ENCODE assay signal across 15 cellular contexts in the genomic region with DNA sequence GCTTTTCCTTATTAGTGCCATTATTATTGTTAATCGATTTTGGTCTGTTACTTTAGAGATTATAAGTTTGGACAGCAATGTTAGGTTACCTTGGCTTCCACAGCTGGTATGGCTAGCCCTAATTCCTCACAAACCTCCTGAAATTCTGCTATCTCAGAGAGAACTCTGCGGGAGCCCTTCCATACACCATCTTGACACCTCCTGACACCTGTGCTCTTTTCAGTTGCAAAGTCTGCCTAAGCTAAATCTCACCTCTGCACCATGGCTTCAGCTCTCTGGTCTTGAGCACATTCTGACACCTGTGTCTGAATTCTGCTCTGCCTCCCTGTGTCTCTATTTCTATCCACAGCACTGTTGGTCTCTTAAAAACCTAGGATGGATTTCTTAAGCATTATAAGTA.
DNase-seq lines count a peak whose midpoint lies in the region; FAIRE-seq and TF ChIP-seq lines count a peak whose summit lies in the region.
"Had no signal": no experiment of that assay in that cellular context is flagged by ENCODE, and none has a peak within 500 bp of the region (broad histone marks: within the 10 kb centered on the region; RNA-seq: fewer than 3 reads in every experiment).

No MANE protein-coding gene starts in this region.

- H3K27ac Mint-ChIP-seq in Caco-2 (ENCODE audit: unreplicated experiment) (peak overlapping the region; percentile 1), MCF 10A (ENCODE audit: low read depth, unreplicated experiment) (no peak overlapping the region)
- H3K27ac Mint-ChIP-seq: CD14-positive monocyte; CD8-positive, alpha-beta T cell had no signal

- H2AFZ ChIP-seq in H1 (ENCODE audit: low read length), result no peak overlapping the region

- H3K79me1 ChIP-seq in H1 (ENCODE audit: low read depth, low read length), result no peaks in the 10 kb centered on the region
- H3K79me1 ChIP-seq in mesendoderm (ENCODE audit: low read length), result no peaks in the 10 kb centered on the region

- H3K4me3 Mint-ChIP-seq in Caco-2 (ENCODE audit: unreplicated experiment) (no peak overlapping the region), MCF 10A (ENCODE audit: unreplicated experiment) (no peak overlapping the region)
- H3K4me3 Mint-ChIP-seq: CD14-positive monocyte; CD8-positive, alpha-beta T cell; IgD-negative memory B cell had no signal

- POLR2A ChIA-PET in Caco-2 (lab: Charles Lee) (no interaction called here), H1 (lab: Charles Lee; ENCODE audit: partially characterized antibody) (interaction anchor here (0.7 to 2.1 kb wide), 3 partner anchors 9 to 220 kb away, joined by 3 to 7 read pairs (median 5); no protein-coding TSS in a partner anchor), MCF 10A (lab: Yijun Ruan, JAX) (interaction anchor here (0.6 to 0.8 kb wide), 2 partner anchors 54 to 137 kb away, joined by 3 read pairs; no protein-coding TSS in a partner anchor)

- 73% methylated on average over 2 of the region's 2 CpGs for WGBS in HUES64
- WGBS in H1 (ENCODE audit: extremely low coverage in 1 of 2, insufficient coverage in 1 of 2, insufficient read length in 1 of 2, insufficient replicate concordance in 2 of 2, low coverage in 1 of 2, low lambda C conversion rate in 2 of 2, missing lambda C conversion rate in 1 of 2), 2 experiments, result 42% methylated on average over 2 of the region's 2 CpGs; no CpG with 5 or more reads in 1 of the 2 experiments
- WGBS in mesendoderm (ENCODE audit: extremely low coverage, insufficient coverage, low lambda C conversion rate), result no CpG with 5 or more reads among the region's 2 CpGs

- H3K27me3 ChIP-seq in Caco-2 (replicated peaks; ENCODE audit: control insufficient read depth, insufficient read depth, low read length) (no peaks in the 10 kb centered on the region), HUES64 (ENCODE audit: insufficient read depth, low read length) (no peaks in the 10 kb centered on the region), H1 (replicated peaks in 1 of 4; ENCODE audit: control insufficient read depth in 3 of 4, extremely low read depth in 1 of 4, insufficient read depth in 3 of 4, low read length in 3 of 4) (no peaks in the 10 kb centered on the region), mesendoderm (ENCODE audit: insufficient read depth, low read length, poor library complexity) (no peaks in the 10 kb centered on the region)

- H2BK12ac ChIP-seq in H1 (ENCODE audit: low read depth, low read length), result no peak overlapping the region

- no peaks in the 10 kb centered on the region for H3K79me2 ChIP-seq in H1 (ENCODE audit: control insufficient read depth in 1 of 2, insufficient read depth in 2 of 2, low read length in 2 of 2)
- H3K79me2 ChIP-seq in mesendoderm (ENCODE audit: control insufficient read depth, insufficient read depth, low read length), result no peaks in the 10 kb centered on the region

- no peak for DNase-seq in Caco-2
- no peak for DNase-seq in H1 (ENCODE audit: low read depth in 1 of 2, low spot score in 2 of 2)
- DNase-seq in mesendoderm, result peak; percentile 19
- DNase-seq in GM12892 (ENCODE audit: insufficient read length), result no peak
- no peak for DNase-seq in NK-92 (lab: John Stamatoyannopoulos, UW; ENCODE audit: unreplicated experiment)
- DNase-seq in NCI-H1417 treated with DMSO at 0.1 percent for 48 hours (lab: John Stamatoyannopoulos, UW), result no peak
- no peak for DNase-seq in MCF 10A (ENCODE audit: unreplicated experiment)
- DNase-seq: CD8-positive, alpha-beta T cell; COR-L47; DMS53; GF-D8 had no signal

- H3K18ac ChIP-seq in H1 (ENCODE audit: extremely low read depth, low read length) (0 out of 2 replicates have a peak overlapping the region, but pooled peaks have one; percentile 49), mesendoderm (ENCODE audit: low read length) (no peak overlapping the region)

- H3K4me2 ChIP-seq in H1 (ENCODE audit: insufficient read depth in 1 of 2, low read depth in 2 of 2, low read length in 2 of 2), result peak overlapping the region; percentile 32 to 37; a peak in 2 of 4 replicates
- H3K4me2 ChIP-seq in mesendoderm (ENCODE audit: low read length), result no peak overlapping the region

- H3K4me1 ChIP-seq in Caco-2, result no peaks in the 10 kb centered on the region
- H3K4me1 ChIP-seq in HUES64 (ENCODE audit: insufficient read depth, low read length), result peaks cover 34% of the 10 kb centered on the region
- peaks cover 5 to 16% (median 11%) of the 10 kb centered on the region in 4 experiments; a peak in 6 of 7 replicates for H3K4me1 ChIP-seq in H1 (replicated peaks in 1 of 4; ENCODE audit: control insufficient read depth in 3 of 4, insufficient read depth in 4 of 4, low read length in 3 of 4)
- H3K4me1 ChIP-seq in mesendoderm (ENCODE audit: control insufficient read depth, low read depth, low read length), result peaks cover 1% of the 10 kb centered on the region

- intact Hi-C loops in Caco-2 (cut with micrococcal nuclease; ENCODE audit: unreplicated experiment), result no loop called here
- intact Hi-C loops in MCF 10A (cut with micrococcal nuclease), result no loop called here

- TF ChIP-seq CTCF in Caco-2 (IDR thresholded peaks at IDR 0.05; ENCODE audit: insufficient read depth in 1 of 2, low read depth in 1 of 2, low read length in 1 of 2, severe bottlenecking in 1 of 2, unreplicated experiment in 1 of 2) (no peak), H1 (IDR thresholded peaks at IDR 0.05; ENCODE audit: control extremely low read depth in 1 of 3, insufficient read depth in 1 of 3, low read depth in 1 of 3, low read length in 3 of 3) (no peak), MCF 10A (IDR thresholded peaks at IDR 0.05; ENCODE audit: unreplicated experiment) (no peak)

- peak overlapping the region; percentile 46; the same call in 1 of the 2 replicates for H3K27ac ChIP-seq in HUES64 (ENCODE audit: low read depth, low read length)
- H3K27ac ChIP-seq in H1 (ENCODE audit: low read depth, low read length), result no peak overlapping the region
- H3K27ac ChIP-seq in mesendoderm (ENCODE audit: low read depth, low read length), result no peak overlapping the region
- H3K27ac ChIP-seq: 22Rv1 had no signal

- 0 out of 2 replicates have a peak overlapping the region, but pooled peaks have one; percentile 28 for H2BK20ac ChIP-seq in H1 (ENCODE audit: low read length)

- peaks cover 81% of the 10 kb centered on the region for H3K36me3 Mint-ChIP-seq in Caco-2 (ENCODE audit: insufficient read depth, unreplicated experiment)
- H3K36me3 Mint-ChIP-seq in MCF 10A (ENCODE audit: insufficient read depth, unreplicated experiment), result no peaks in the 10 kb centered on the region
- H3K36me3 Mint-ChIP-seq: CD14-positive monocyte; CD8-positive, alpha-beta T cell had no signal

- H2AK5ac ChIP-seq in H1 (ENCODE audit: low read depth, low read length) (no peak overlapping the region), mesendoderm (ENCODE audit: low read length) (no peak overlapping the region)

- H3K9me3 ChIP-seq in Caco-2 (peaks cover 5% of the 10 kb centered on the region), HUES64 (ENCODE audit: insufficient read depth, low read depth, low read length) (peaks cover 9% of the 10 kb centered on the region), H1 (ENCODE audit: insufficient read depth in 2 of 2, low read depth in 1 of 2, low read length in 1 of 2) (peaks cover 0 to 7% of the 10 kb centered on the region in 2 experiments; a peak in 1 of 4 replicates)

- H3K27me3 Mint-ChIP-seq in Caco-2 (ENCODE audit: insufficient read depth, unreplicated experiment) (no peaks in the 10 kb centered on the region), MCF 10A (ENCODE audit: insufficient read depth, unreplicated experiment) (no peaks in the 10 kb centered on the region)
- H3K27me3 Mint-ChIP-seq: IgD-negative memory B cell had no signal

- no peak overlapping the region for H2BK5ac ChIP-seq in H1 (ENCODE audit: low read depth, low read length)
- H2BK5ac ChIP-seq in mesendoderm (ENCODE audit: low read length), result no peak overlapping the region

- H3K4me3 ChIP-seq in Caco-2 (ENCODE audit: low read depth, low read length) (no peak overlapping the region), HUES64 (ENCODE audit: low read length) (no peak overlapping the region), H1 (ENCODE audit: extremely low read depth in 1 of 4, insufficient read depth in 2 of 4, low read depth in 3 of 4, low read length in 4 of 4) (peak overlapping the region in 1 of 4 experiments; percentile 13; a peak in 1 of 8 replicates), mesendoderm (ENCODE audit: low read length) (no peak overlapping the region)

- H3K23me2 ChIP-seq in H1 (ENCODE audit: low read depth, low read length), result no peaks in the 10 kb centered on the region

- peaks cover 1% of the 10 kb centered on the region; the same call in 1 of the 2 replicates for H3K36me3 ChIP-seq in Caco-2 (ENCODE audit: control insufficient read depth, insufficient read depth, low read length)
- H3K36me3 ChIP-seq in HUES64 (ENCODE audit: insufficient read depth, low read length), result no peaks in the 10 kb centered on the region
- no peaks in the 10 kb centered on the region; a peak in 1 of 8 replicates for H3K36me3 ChIP-seq in H1 (ENCODE audit: control insufficient read depth in 2 of 4, insufficient read depth in 4 of 4, low read length in 3 of 4)
- no peaks in the 10 kb centered on the region for H3K36me3 ChIP-seq in mesendoderm (ENCODE audit: control insufficient read depth, insufficient read depth, low read length)

- TF ChIP-seq POLR2A in H1 (IDR thresholded peaks at IDR 0.05; ENCODE audit: control extremely low read depth in 1 of 2, low read depth in 2 of 2, low read length in 2 of 2), result no peak
- no peak for TF ChIP-seq POLR2A in GM12892 (IDR thresholded peaks at IDR 0.05; ENCODE audit: low read depth, low read length)

- no TSS peak for BruUV-seq in Caco-2 (replicated peaks; lab: Mats Ljungman, UMichigan)
- no TSS peak for BruUV-seq in MCF 10A (replicated peaks; lab: Mats Ljungman, UMichigan)

- H3K56ac ChIP-seq in H1 (replicated peaks; ENCODE audit: insufficient read length, low read depth, low read length) (no peak overlapping the region), mesendoderm (ENCODE audit: low read length) (no peak overlapping the region)

- H4K8ac ChIP-seq in H1 (ENCODE audit: extremely low read depth, insufficient read depth, low read length) (no peak overlapping the region), mesendoderm (ENCODE audit: low read depth, low read length) (no peak overlapping the region)

- no peak overlapping the region for H3K4ac ChIP-seq in H1 (replicated peaks; ENCODE audit: insufficient read length, low read depth, low read length)
- no peak overlapping the region for H3K4ac ChIP-seq in mesendoderm (ENCODE audit: low read depth, low read length)

- H3K9me3 Mint-ChIP-seq in Caco-2 (ENCODE audit: unreplicated experiment), result no peaks in the 10 kb centered on the region
- H3K9me3 Mint-ChIP-seq in MCF 10A (ENCODE audit: unreplicated experiment), result peaks cover 8% of the 10 kb centered on the region

- H3K23ac ChIP-seq in H1 (ENCODE audit: insufficient read length) (no peak overlapping the region), mesendoderm (ENCODE audit: low read length) (no peak overlapping the region)

- H3K9ac ChIP-seq in HUES64 (ENCODE audit: low read depth, low read length), result no peak overlapping the region
- no peak overlapping the region for H3K9ac ChIP-seq in H1 (replicated peaks in 1 of 4; ENCODE audit: extremely low read depth in 1 of 4, low read depth in 3 of 4, low read length in 3 of 4)
- no peak overlapping the region for H3K9ac ChIP-seq in mesendoderm (ENCODE audit: low read length)

- no peaks in the 10 kb centered on the region for H4K20me1 ChIP-seq in H1 (replicated peaks in 1 of 2; ENCODE audit: control insufficient read depth in 1 of 2, insufficient read depth in 2 of 2, low read length in 2 of 2)

- CTCF ChIA-PET in Caco-2 (lab: Charles Lee) (no interaction called here), H1 (lab: Charles Lee; ENCODE audit: partially characterized antibody) (interaction anchor here (0.6 to 2.3 kb wide), 6 partner anchors 11 to 54 kb away, joined by 3 to 9 read pairs (median 4); no protein-coding TSS in a partner anchor), MCF 10A (lab: Yijun Ruan, JAX) (interaction anchor here (0.8 to 1.2 kb wide), 2 partner anchors 23 to 32 kb away, joined by 3 read pairs; no protein-coding TSS in a partner anchor)

- no peak overlapping the region for H4K91ac ChIP-seq in H1 (replicated peaks; ENCODE audit: insufficient read length, low read length)

- H3K14ac ChIP-seq in H1 (ENCODE audit: insufficient read length), result no peak overlapping the region

- no peak overlapping the region for H2BK15ac ChIP-seq in H1 (ENCODE audit: low read length)
- no peak overlapping the region for H2BK15ac ChIP-seq in mesendoderm (replicated peaks; ENCODE audit: low read depth)

- FAIRE-seq in H1 (lab: Jason Lieb, UNC) (peak; percentile 28), GM12892 (lab: Jason Lieb, UNC) (no peak)

- H4K5ac ChIP-seq in H1 (ENCODE audit: insufficient read length, low read depth, low read length) (no peak overlapping the region), mesendoderm (ENCODE audit: low read length) (no peak overlapping the region)

- H2BK120ac ChIP-seq in H1 (replicated peaks; ENCODE audit: low read depth, low read length) (no peak overlapping the region), mesendoderm (ENCODE audit: low read depth, low read length) (no peak overlapping the region)

- no peak for TF ChIP-seq EP300 in H1 (IDR thresholded peaks at IDR 0.05; ENCODE audit: borderline replicate concordance in 1 of 2, low read depth in 2 of 2, low read length in 2 of 2)

- H3K4me1 Mint-ChIP-seq in Caco-2 (ENCODE audit: low read depth, unreplicated experiment), result peaks cover 11% of the 10 kb centered on the region
- peaks cover 5% of the 10 kb centered on the region for H3K4me1 Mint-ChIP-seq in MCF 10A (ENCODE audit: insufficient read depth, unreplicated experiment)
- H3K4me1 Mint-ChIP-seq: CD14-positive monocyte had no signal

- TF ChIP-seq RAD21 in H1 (IDR thresholded peaks at IDR 0.05 in 1 of 2, conservative IDR thresholded peaks at IDR 0.05 in 1 of 2; ENCODE audit: low read depth in 2 of 2, low read length in 2 of 2), result no peak
